1 cellular context compared by ENCODE assay signal in genomic region chr11:103978588-103979580, GRCh38.
TF ChIP-seq lines count a peak whose summit lies in the region.

No MANE protein-coding gene starts in this region.

TF ChIP-seq in K562, 482 proteins besides CTCF, POLR2A, EP300 and RAD21 (continued from another document):
- TF ChIP-seq, protein P1, sequence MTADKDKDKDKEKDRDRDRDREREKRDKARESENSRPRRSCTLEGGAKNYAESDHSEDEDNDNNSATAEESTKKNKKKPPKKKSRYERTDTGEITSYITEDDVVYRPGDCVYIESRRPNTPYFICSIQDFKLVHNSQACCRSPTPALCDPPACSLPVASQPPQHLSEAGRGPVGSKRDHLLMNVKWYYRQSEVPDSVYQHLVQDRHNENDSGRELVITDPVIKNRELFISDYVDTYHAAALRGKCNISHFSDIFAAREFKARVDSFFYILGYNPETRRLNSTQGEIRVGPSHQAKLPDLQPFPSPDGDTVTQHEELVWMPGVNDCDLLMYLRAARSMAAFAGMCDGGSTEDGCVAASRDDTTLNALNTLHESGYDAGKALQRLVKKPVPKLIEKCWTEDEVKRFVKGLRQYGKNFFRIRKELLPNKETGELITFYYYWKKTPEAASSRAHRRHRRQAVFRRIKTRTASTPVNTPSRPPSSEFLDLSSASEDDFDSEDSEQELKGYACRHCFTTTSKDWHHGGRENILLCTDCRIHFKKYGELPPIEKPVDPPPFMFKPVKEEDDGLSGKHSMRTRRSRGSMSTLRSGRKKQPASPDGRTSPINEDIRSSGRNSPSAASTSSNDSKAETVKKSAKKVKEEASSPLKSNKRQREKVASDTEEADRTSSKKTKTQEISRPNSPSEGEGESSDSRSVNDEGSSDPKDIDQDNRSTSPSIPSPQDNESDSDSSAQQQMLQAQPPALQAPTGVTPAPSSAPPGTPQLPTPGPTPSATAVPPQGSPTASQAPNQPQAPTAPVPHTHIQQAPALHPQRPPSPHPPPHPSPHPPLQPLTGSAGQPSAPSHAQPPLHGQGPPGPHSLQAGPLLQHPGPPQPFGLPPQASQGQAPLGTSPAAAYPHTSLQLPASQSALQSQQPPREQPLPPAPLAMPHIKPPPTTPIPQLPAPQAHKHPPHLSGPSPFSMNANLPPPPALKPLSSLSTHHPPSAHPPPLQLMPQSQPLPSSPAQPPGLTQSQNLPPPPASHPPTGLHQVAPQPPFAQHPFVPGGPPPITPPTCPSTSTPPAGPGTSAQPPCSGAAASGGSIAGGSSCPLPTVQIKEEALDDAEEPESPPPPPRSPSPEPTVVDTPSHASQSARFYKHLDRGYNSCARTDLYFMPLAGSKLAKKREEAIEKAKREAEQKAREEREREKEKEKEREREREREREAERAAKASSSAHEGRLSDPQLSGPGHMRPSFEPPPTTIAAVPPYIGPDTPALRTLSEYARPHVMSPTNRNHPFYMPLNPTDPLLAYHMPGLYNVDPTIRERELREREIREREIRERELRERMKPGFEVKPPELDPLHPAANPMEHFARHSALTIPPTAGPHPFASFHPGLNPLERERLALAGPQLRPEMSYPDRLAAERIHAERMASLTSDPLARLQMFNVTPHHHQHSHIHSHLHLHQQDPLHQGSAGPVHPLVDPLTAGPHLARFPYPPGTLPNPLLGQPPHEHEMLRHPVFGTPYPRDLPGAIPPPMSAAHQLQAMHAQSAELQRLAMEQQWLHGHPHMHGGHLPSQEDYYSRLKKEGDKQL (CRISPR knock-in tag; IDR thresholded peaks at IDR 0.05; ENCODE audit: borderline replicate concordance): no peak
- TF ChIP-seq, protein P2, sequence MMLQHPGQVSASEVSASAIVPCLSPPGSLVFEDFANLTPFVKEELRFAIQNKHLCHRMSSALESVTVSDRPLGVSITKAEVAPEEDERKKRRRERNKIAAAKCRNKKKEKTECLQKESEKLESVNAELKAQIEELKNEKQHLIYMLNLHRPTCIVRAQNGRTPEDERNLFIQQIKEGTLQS (IDR thresholded peaks at IDR 0.05): peak; percentile 13; the same call in 1 of the 2 replicates
- TF ChIP-seq, protein P2 (CRISPR knock-in tag; conservative IDR thresholded peaks at IDR 0.05): no peak
- no peak for TF ChIP-seq PREB (CRISPR knock-in tag; IDR thresholded peaks at IDR 0.05)
